Comparison of ENCODE assay signal across 9 cellular contexts in genomic region chr10:124700293-124701037, GRCh38. TPM values are rescaled to one million over a fixed set of nuclear protein-coding genes. Genes with fewer than 3 reads are reported as not detected.
DNase-seq lines count a peak whose midpoint lies in the region; ATAC-seq and TF ChIP-seq lines count a peak whose summit lies in the region.
"Had no signal": no experiment of that assay in that cellular context is flagged by ENCODE, and none has a peak within 500 bp of the region (broad histone marks: within the 10 kb centered on the region; RNA-seq: fewer than 3 reads in every experiment).

No MANE protein-coding gene starts in this region.

- peak overlapping the region in 3 of 5 donors; percentile 7 to 41 (median 36) for H3K9ac ChIP-seq in subcutaneous abdominal adipose tissue (ENCODE audit: low read length in 5 of 5)

- H3K36me3 Mint-ChIP-seq in activated B cell treated with CpG ODN at 0.5 μM for 24 hours (ENCODE audit: low read depth) (peaks cover 63% of the 10 kb centered on the region), immature natural killer cell (peaks cover 0 to 32% (median 15%) of the 10 kb centered on the region in 3 donors)

- TF ChIP-seq CTCF in activated B cell treated with CpG ODN at 0.5 μM for 24 hours (IDR thresholded peaks at IDR 0.05): no peak

- H3K4me1 ChIP-seq in subcutaneous abdominal adipose tissue (ENCODE audit: control insufficient read depth in 5 of 5, insufficient read depth in 5 of 5, low read length in 5 of 5): peaks cover 50 to 98% (median 94%) of the 10 kb centered on the region in 5 donors

- CTCF ChIA-PET in activated B cell treated with CpG ODN at 0.5 μM for 24 hours (lab: Charles Lee): interaction anchor here (1.1 to 3.8 kb wide), 8 partner anchors 11 to 165 kb away, joined by 3 to 20 read pairs (median 4); no protein-coding TSS in a partner anchor

- H3K27me3 ChIP-seq in subcutaneous abdominal adipose tissue (ENCODE audit: control insufficient read depth in 5 of 5, insufficient read depth in 4 of 5, low read length in 5 of 5): no peaks in the 10 kb centered on the region

- H3K27ac Mint-ChIP-seq in activated B cell treated with CpG ODN at 0.5 μM for 24 hours (peak overlapping the region; percentile 96), immature natural killer cell (peak overlapping the region; percentile 93 to 99 (median 98))

- POLR2A ChIA-PET in activated B cell treated with CpG ODN at 0.5 μM for 24 hours (lab: Charles Lee): interaction anchor here (0.8 to 3.9 kb wide), 12 partner anchors 9 to 112 kb away, joined by 3 to 64 read pairs (median 4); no protein-coding TSS in a partner anchor

- peak; percentile 26 for ATAC-seq in activated B cell treated with CpG ODN at 0.5 μM for 24 hours (ENCODE audit: low read depth)
- ATAC-seq in GM18907 (IDR thresholded peaks at IDR 0.05; ENCODE audit: unreplicated experiment): no peak
- no peak for ATAC-seq in GM19467 (IDR thresholded peaks at IDR 0.05; ENCODE audit: unreplicated experiment)

- H3K27ac ChIP-seq in subcutaneous abdominal adipose tissue (ENCODE audit: low read depth, low read length): peak overlapping the region; percentile 84

- DNase-seq in SKM-1 treated with dmso at 0.1 percent for 144 hours (lab: John Stamatoyannopoulos, UW; ENCODE audit: unreplicated experiment) (peak; percentile 15), SKM-1 (lab: John Stamatoyannopoulos, UW; ENCODE audit: unreplicated experiment) (no peak), activated B cell treated with CpG ODN at 0.5 μM for 24 hours (no peak), immature natural killer cell (no peak), T-helper 9 cell (no peak)
- DNase-seq: NCI-H526 treated with DMSO at 0.1 percent for 48 hours had no signal

- intact Hi-C loops in activated B cell treated with CpG ODN at 0.5 μM for 24 hours (cut with micrococcal nuclease): loop anchor here (1.0 kb wide), 3 partner anchors 10 to 18 kb away; no protein-coding TSS in a partner anchor

- peaks cover 0 to 19% (median 10%) of the 10 kb centered on the region in 5 donors for H3K36me3 ChIP-seq in subcutaneous abdominal adipose tissue (ENCODE audit: control insufficient read depth in 5 of 5, insufficient read depth in 5 of 5, low read length in 5 of 5)

- no peaks in the 10 kb centered on the region for H3K9me3 ChIP-seq in subcutaneous abdominal adipose tissue (ENCODE audit: control insufficient read depth in 5 of 5, low read length in 5 of 5)

- H3K9me3 Mint-ChIP-seq in activated B cell treated with CpG ODN at 0.5 μM for 24 hours (no peaks in the 10 kb centered on the region), immature natural killer cell (no peaks in the 10 kb centered on the region)

- H3K4me1 Mint-ChIP-seq in activated B cell treated with CpG ODN at 0.5 μM for 24 hours (peaks cover 100% of the 10 kb centered on the region), immature natural killer cell (peaks cover 100% of the 10 kb centered on the region in 2 donors)

- H3K4me3 Mint-ChIP-seq in activated B cell treated with CpG ODN at 0.5 μM for 24 hours (peak overlapping the region; percentile 66), immature natural killer cell (peak overlapping the region; percentile 62 to 80 (median 76))

- peak overlapping the region in 1 of 5 donors; percentile 32 for H3K4me3 ChIP-seq in subcutaneous abdominal adipose tissue (ENCODE audit: low read depth in 1 of 5, low read length in 5 of 5)

- H3K27me3 Mint-ChIP-seq in activated B cell treated with CpG ODN at 0.5 μM for 24 hours (no peaks in the 10 kb centered on the region), immature natural killer cell (ENCODE audit: low read depth in 3 of 3) (peaks cover 17 to 27% (median 26%) of the 10 kb centered on the region in 3 donors)

RNA-seq across cellular contexts. Expression of gene FAM53B, which starts 43.7 kb away (rescaled TPM):
- total RNA-seq in activated B cell treated with CpG ODN at 0.5 μM for 24 hours: 70.9 and 73.9 TPM in 2 replicates
- polyA plus RNA-seq in immature natural killer cell: 10 to 100 TPM; 12.1 to 62.1 (median 23.8) TPM
